Comparison of ENCODE assay signal across 2 cellular contexts in the genomic region with DNA sequence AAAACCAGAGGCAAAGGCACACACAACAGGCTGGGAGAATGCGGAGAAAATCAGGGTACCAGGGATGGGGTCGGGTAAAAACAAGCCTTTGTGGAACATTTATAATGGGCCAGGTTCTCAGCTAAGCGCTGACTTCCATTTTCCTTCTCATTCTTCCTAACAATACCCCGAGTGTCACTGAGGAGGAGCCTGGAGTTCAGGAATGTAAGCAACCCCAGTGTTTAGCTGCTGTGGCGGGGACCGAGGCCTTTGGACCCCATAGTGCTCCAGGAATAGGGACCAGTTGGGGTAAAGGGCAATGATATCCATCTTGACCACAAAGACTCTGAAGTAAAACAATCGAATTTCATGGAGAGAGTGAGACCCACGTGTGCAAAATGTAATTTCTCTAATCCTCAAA.
TF ChIP-seq lines count a peak whose summit lies in the region.

No MANE protein-coding gene starts in this region.

TF ChIP-seq in GM23338, 12 proteins besides CTCF, POLR2A, EP300 and RAD21 (continues in another document):
- no peak for TF ChIP-seq ZNF331 (CRISPR knock-in tag; IDR thresholded peaks at IDR 0.05; ENCODE audit: low read depth)
- no peak for TF ChIP-seq EZH2phosphoT487 (IDR thresholded peaks at IDR 0.05; ENCODE audit: unreplicated experiment)
- TF ChIP-seq EZH2 (IDR thresholded peaks at IDR 0.05; ENCODE audit: low read depth, unreplicated experiment): no peak
- no peak for TF ChIP-seq CREB1 (CRISPR knock-in tag; IDR thresholded peaks at IDR 0.05; ENCODE audit: low read depth)
- TF ChIP-seq STAT1 (IDR thresholded peaks at IDR 0.05; ENCODE audit: unreplicated experiment): no peak
- no peak for TF ChIP-seq ZNF462 (CRISPR knock-in tag; IDR thresholded peaks at IDR 0.05)
- TF ChIP-seq, protein P1, sequence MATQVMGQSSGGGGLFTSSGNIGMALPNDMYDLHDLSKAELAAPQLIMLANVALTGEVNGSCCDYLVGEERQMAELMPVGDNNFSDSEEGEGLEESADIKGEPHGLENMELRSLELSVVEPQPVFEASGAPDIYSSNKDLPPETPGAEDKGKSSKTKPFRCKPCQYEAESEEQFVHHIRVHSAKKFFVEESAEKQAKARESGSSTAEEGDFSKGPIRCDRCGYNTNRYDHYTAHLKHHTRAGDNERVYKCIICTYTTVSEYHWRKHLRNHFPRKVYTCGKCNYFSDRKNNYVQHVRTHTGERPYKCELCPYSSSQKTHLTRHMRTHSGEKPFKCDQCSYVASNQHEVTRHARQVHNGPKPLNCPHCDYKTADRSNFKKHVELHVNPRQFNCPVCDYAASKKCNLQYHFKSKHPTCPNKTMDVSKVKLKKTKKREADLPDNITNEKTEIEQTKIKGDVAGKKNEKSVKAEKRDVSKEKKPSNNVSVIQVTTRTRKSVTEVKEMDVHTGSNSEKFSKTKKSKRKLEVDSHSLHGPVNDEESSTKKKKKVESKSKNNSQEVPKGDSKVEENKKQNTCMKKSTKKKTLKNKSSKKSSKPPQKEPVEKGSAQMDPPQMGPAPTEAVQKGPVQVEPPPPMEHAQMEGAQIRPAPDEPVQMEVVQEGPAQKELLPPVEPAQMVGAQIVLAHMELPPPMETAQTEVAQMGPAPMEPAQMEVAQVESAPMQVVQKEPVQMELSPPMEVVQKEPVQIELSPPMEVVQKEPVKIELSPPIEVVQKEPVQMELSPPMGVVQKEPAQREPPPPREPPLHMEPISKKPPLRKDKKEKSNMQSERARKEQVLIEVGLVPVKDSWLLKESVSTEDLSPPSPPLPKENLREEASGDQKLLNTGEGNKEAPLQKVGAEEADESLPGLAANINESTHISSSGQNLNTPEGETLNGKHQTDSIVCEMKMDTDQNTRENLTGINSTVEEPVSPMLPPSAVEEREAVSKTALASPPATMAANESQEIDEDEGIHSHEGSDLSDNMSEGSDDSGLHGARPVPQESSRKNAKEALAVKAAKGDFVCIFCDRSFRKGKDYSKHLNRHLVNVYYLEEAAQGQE (IDR thresholded peaks at IDR 0.05; ENCODE audit: unreplicated experiment): no peak
- TF ChIP-seq POLR2AphosphoS5 (IDR thresholded peaks at IDR 0.05; ENCODE audit: low read depth): no peak
- TF ChIP-seq ZNF114 (CRISPR knock-in tag; IDR thresholded peaks at IDR 0.05): no peak
- TF ChIP-seq, protein P2, sequence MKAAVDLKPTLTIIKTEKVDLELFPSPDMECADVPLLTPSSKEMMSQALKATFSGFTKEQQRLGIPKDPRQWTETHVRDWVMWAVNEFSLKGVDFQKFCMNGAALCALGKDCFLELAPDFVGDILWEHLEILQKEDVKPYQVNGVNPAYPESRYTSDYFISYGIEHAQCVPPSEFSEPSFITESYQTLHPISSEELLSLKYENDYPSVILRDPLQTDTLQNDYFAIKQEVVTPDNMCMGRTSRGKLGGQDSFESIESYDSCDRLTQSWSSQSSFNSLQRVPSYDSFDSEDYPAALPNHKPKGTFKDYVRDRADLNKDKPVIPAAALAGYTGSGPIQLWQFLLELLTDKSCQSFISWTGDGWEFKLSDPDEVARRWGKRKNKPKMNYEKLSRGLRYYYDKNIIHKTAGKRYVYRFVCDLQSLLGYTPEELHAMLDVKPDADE (IDR thresholded peaks at IDR 0.05): no peak

TF ChIP-seq in H1, 55 proteins besides CTCF, POLR2A, EP300 and RAD21:
- no peak for TF ChIP-seq SIX5 (IDR thresholded peaks at IDR 0.05; ENCODE audit: low read depth, low read length)
